In genomic region chr6:30617565-30618269, GRCh38 we compare ENCODE assay signal across 1 cellular context.
TF ChIP-seq lines count a peak whose summit lies in the region.

Gene MRPS18B, plus strand, starts transcription at chr6:30617840. Its CDS starts 26 bp downstream, at chr6:30617866.

TF ChIP-seq in HepG2, 621 proteins besides CTCF, POLR2A, EP300 and RAD21 (continued from another document and continues in another):
- TF ChIP-seq ZNF704 (CRISPR knock-in tag; IDR thresholded peaks at IDR 0.05; ENCODE audit: borderline replicate concordance) (0 out of 2 replicates have a peak, but pooled peaks have one; percentile 46), CBX1 (IDR thresholded peaks at IDR 0.05; ENCODE audit: low read depth) (peak; percentile 58), NFIB (CRISPR knock-in tag; IDR thresholded peaks at IDR 0.05; ENCODE audit: borderline replicate concordance) (no peak), ZBED4 (CRISPR knock-in tag; IDR thresholded peaks at IDR 0.05; ENCODE audit: borderline replicate concordance) (peak; percentile 30; the same call in 1 of the 2 replicates), ZBTB44 (CRISPR knock-in tag; IDR thresholded peaks at IDR 0.05) (no peak), FOXA3 (CRISPR knock-in tag; IDR thresholded peaks at IDR 0.05) (no peak), ZBTB46 (CRISPR knock-in tag; IDR thresholded peaks at IDR 0.05; ENCODE audit: borderline replicate concordance) (no peak), SMC3 (IDR thresholded peaks at IDR 0.05; ENCODE audit: low read length) (no peak), NR1H2 (CRISPR knock-in tag; IDR thresholded peaks at IDR 0.05; ENCODE audit: borderline replicate concordance, low read depth) (peak; percentile 87; the same call in 1 of the 2 replicates), FOXJ3 (CRISPR knock-in tag; IDR thresholded peaks at IDR 0.05; ENCODE audit: borderline replicate concordance) (no peak), MAX (IDR thresholded peaks at IDR 0.05) (peak; percentile 79), FOXO4 (CRISPR knock-in tag; conservative IDR thresholded peaks at IDR 0.05) (no peak), YEATS2 (CRISPR knock-in tag; IDR thresholded peaks at IDR 0.05; ENCODE audit: borderline replicate concordance) (no peak; the same call in 1 of the 2 replicates), THYN1 (CRISPR knock-in tag; IDR thresholded peaks at IDR 0.05; ENCODE audit: borderline replicate concordance, low read depth) (peak; percentile 39; the same call in 1 of the 2 replicates), MXI1 (IDR thresholded peaks at IDR 0.05; ENCODE audit: borderline replicate concordance, low read depth, low read length) (peak; percentile 98), SATB2 (CRISPR knock-in tag; IDR thresholded peaks at IDR 0.05) (no peak), NFYB (CRISPR knock-in tag; IDR thresholded peaks at IDR 0.05) (peak; percentile 42; the same call in 1 of the 2 replicates), ONECUT2 (CRISPR knock-in tag; IDR thresholded peaks at IDR 0.05) (peak; percentile 35; the same call in 1 of the 2 replicates), ZFP36 (IDR thresholded peaks at IDR 0.05; ENCODE audit: borderline replicate concordance, low read depth, low read length, partially characterized antibody) (no peak), ZNF713 (CRISPR knock-in tag; IDR thresholded peaks at IDR 0.05) (0 out of 2 replicates have a peak, but pooled peaks have one; percentile 87), ISX (CRISPR knock-in tag; conservative IDR thresholded peaks at IDR 0.05) (no peak), NONO (IDR thresholded peaks at IDR 0.05) (no peak), NONO (CRISPR knock-in tag; conservative IDR thresholded peaks at IDR 0.05) (0 out of 2 replicates have a peak, but pooled peaks have one; percentile 32), ATF1 (CRISPR knock-in tag; IDR thresholded peaks at IDR 0.05) (peak; percentile 78; the same call in 1 of the 2 replicates), ZNF772 (CRISPR knock-in tag; IDR thresholded peaks at IDR 0.05) (peak; percentile 21; the same call in 1 of the 2 replicates), SP140L (CRISPR knock-in tag; IDR thresholded peaks at IDR 0.05; ENCODE audit: borderline replicate concordance) (no peak; the same call in 1 of the 2 replicates), HNRNPL (IDR thresholded peaks at IDR 0.05; ENCODE audit: low read depth, low read length) (no peak), TFAP4 (IDR thresholded peaks at IDR 0.05; ENCODE audit: borderline replicate concordance, low read depth) (0 out of 2 replicates have a peak, but pooled peaks have one; percentile 10), ZFP36L1 (CRISPR knock-in tag; IDR thresholded peaks at IDR 0.05) (no peak), GABPB1 (CRISPR knock-in tag; IDR thresholded peaks at IDR 0.05) (peak; percentile 83), RELA (CRISPR knock-in tag; IDR thresholded peaks at IDR 0.05) (no peak), ZNF205 (CRISPR knock-in tag; IDR thresholded peaks at IDR 0.05) (no peak; the same call in 1 of the 2 replicates), ZBTB4 (CRISPR knock-in tag; IDR thresholded peaks at IDR 0.05; ENCODE audit: borderline replicate concordance) (peak; percentile 29; the same call in 1 of the 2 replicates), IRF1 (CRISPR knock-in tag; IDR thresholded peaks at IDR 0.05; ENCODE audit: low read depth) (no peak), IRX3 (CRISPR knock-in tag; IDR thresholded peaks at IDR 0.05; ENCODE audit: borderline replicate concordance, low read depth) (peak; percentile 78; the same call in 1 of the 2 replicates), ZNF503 (CRISPR knock-in tag; IDR thresholded peaks at IDR 0.05) (no peak), CCDC6 (CRISPR knock-in tag; IDR thresholded peaks at IDR 0.05) (peak; percentile 40; the same call in 1 of the 2 replicates), ZFP90 (CRISPR knock-in tag; IDR thresholded peaks at IDR 0.05; ENCODE audit: borderline replicate concordance) (peak; percentile 79; the same call in 1 of the 2 replicates), HOXA7 (CRISPR knock-in tag; IDR thresholded peaks at IDR 0.05) (no peak), ZNF484 (CRISPR knock-in tag; IDR thresholded peaks at IDR 0.05; ENCODE audit: borderline replicate concordance, low read depth) (no peak), SNAPC5 (CRISPR knock-in tag; IDR thresholded peaks at IDR 0.05; ENCODE audit: borderline replicate concordance) (peak; percentile 87; the same call in 1 of the 2 replicates), MIER3 (CRISPR knock-in tag; IDR thresholded peaks at IDR 0.05; ENCODE audit: borderline replicate concordance) (no peak), EZH2 (conservative IDR thresholded peaks at IDR 0.05; ENCODE audit: low read depth, low read length) (no peak)
